Comparison of ENCODE assay signal across 2 cellular contexts in the genomic region with DNA sequence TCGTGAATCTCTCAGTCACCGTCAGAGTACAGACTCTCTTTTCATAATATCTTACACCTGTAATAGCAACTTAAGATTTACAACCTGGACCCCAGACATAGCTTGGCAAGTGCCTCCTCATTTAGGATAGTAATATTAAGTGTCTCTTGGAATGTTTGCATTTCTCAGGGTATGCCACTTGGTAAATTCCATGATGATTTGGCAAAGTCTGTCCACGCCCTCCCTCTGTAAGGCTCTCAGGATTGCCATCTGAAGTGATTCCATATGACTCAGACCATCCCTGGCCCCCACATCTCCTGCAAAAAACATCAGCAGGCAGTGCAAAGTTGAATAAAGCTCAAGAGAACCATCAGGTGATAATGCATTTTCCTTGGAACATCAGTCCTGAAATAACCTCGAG.
TF ChIP-seq lines count a peak whose summit lies in the region.

No MANE protein-coding gene starts in this region.

TF ChIP-seq in SK-N-SH, 30 proteins besides CTCF, POLR2A, EP300 and RAD21:
- TF ChIP-seq, protein P1, sequence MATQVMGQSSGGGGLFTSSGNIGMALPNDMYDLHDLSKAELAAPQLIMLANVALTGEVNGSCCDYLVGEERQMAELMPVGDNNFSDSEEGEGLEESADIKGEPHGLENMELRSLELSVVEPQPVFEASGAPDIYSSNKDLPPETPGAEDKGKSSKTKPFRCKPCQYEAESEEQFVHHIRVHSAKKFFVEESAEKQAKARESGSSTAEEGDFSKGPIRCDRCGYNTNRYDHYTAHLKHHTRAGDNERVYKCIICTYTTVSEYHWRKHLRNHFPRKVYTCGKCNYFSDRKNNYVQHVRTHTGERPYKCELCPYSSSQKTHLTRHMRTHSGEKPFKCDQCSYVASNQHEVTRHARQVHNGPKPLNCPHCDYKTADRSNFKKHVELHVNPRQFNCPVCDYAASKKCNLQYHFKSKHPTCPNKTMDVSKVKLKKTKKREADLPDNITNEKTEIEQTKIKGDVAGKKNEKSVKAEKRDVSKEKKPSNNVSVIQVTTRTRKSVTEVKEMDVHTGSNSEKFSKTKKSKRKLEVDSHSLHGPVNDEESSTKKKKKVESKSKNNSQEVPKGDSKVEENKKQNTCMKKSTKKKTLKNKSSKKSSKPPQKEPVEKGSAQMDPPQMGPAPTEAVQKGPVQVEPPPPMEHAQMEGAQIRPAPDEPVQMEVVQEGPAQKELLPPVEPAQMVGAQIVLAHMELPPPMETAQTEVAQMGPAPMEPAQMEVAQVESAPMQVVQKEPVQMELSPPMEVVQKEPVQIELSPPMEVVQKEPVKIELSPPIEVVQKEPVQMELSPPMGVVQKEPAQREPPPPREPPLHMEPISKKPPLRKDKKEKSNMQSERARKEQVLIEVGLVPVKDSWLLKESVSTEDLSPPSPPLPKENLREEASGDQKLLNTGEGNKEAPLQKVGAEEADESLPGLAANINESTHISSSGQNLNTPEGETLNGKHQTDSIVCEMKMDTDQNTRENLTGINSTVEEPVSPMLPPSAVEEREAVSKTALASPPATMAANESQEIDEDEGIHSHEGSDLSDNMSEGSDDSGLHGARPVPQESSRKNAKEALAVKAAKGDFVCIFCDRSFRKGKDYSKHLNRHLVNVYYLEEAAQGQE (IDR thresholded peaks at IDR 0.05; ENCODE audit: low read depth, low read length): no peak
- TF ChIP-seq NFIC (IDR thresholded peaks at IDR 0.05; ENCODE audit: borderline replicate concordance): no peak
- TF ChIP-seq SMC3 (IDR thresholded peaks at IDR 0.05; ENCODE audit: low read depth, low read length): no peak
- no peak for TF ChIP-seq RXRA (IDR thresholded peaks at IDR 0.05; ENCODE audit: borderline replicate concordance, low read depth)
- TF ChIP-seq FOSL2 (IDR thresholded peaks at IDR 0.05; ENCODE audit: borderline replicate concordance, low read depth): no peak
- no peak for TF ChIP-seq POLR2AphosphoS5 (IDR thresholded peaks at IDR 0.05; ENCODE audit: low read depth, low read length)
- TF ChIP-seq CHD2 (IDR thresholded peaks at IDR 0.05; ENCODE audit: low read length, partially characterized antibody): no peak
- no peak for TF ChIP-seq RCOR1 (IDR thresholded peaks at IDR 0.05; ENCODE audit: low read length)
- TF ChIP-seq EZH2phosphoT487 (IDR thresholded peaks at IDR 0.05; ENCODE audit: borderline replicate concordance, low read depth): no peak
- TF ChIP-seq YY1 (IDR thresholded peaks at IDR 0.05; ENCODE audit: low read depth): no peak
- TF ChIP-seq, protein P2, sequence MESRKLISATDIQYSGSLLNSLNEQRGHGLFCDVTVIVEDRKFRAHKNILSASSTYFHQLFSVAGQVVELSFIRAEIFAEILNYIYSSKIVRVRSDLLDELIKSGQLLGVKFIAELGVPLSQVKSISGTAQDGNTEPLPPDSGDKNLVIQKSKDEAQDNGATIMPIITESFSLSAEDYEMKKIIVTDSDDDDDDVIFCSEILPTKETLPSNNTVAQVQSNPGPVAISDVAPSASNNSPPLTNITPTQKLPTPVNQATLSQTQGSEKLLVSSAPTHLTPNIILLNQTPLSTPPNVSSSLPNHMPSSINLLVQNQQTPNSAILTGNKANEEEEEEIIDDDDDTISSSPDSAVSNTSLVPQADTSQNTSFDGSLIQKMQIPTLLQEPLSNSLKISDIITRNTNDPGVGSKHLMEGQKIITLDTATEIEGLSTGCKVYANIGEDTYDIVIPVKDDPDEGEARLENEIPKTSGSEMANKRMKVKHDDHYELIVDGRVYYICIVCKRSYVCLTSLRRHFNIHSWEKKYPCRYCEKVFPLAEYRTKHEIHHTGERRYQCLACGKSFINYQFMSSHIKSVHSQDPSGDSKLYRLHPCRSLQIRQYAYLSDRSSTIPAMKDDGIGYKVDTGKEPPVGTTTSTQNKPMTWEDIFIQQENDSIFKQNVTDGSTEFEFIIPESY (IDR thresholded peaks at IDR 0.05; ENCODE audit: borderline replicate concordance, low read depth): no peak
- TF ChIP-seq, protein P3, sequence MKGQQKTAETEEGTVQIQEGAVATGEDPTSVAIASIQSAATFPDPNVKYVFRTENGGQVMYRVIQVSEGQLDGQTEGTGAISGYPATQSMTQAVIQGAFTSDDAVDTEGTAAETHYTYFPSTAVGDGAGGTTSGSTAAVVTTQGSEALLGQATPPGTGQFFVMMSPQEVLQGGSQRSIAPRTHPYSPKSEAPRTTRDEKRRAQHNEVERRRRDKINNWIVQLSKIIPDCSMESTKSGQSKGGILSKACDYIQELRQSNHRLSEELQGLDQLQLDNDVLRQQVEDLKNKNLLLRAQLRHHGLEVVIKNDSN (IDR thresholded peaks at IDR 0.05; ENCODE audit: borderline replicate concordance, low read depth): no peak
- TF ChIP-seq MXI1 (IDR thresholded peaks at IDR 0.05; ENCODE audit: low read depth, low read length): no peak
- TF ChIP-seq RFX5 (IDR thresholded peaks at IDR 0.05; ENCODE audit: low read length): no peak
- TF ChIP-seq TEAD4 (IDR thresholded peaks at IDR 0.05; ENCODE audit: borderline replicate concordance, insufficient read depth): no peak
- TF ChIP-seq, protein P4, sequence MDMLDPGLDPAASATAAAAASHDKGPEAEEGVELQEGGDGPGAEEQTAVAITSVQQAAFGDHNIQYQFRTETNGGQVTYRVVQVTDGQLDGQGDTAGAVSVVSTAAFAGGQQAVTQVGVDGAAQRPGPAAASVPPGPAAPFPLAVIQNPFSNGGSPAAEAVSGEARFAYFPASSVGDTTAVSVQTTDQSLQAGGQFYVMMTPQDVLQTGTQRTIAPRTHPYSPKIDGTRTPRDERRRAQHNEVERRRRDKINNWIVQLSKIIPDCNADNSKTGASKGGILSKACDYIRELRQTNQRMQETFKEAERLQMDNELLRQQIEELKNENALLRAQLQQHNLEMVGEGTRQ (IDR thresholded peaks at IDR 0.05; ENCODE audit: borderline replicate concordance, low read depth, low read length): no peak
- TF ChIP-seq, protein P5, sequence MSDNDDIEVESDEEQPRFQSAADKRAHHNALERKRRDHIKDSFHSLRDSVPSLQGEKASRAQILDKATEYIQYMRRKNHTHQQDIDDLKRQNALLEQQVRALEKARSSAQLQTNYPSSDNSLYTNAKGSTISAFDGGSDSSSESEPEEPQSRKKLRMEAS (IDR thresholded peaks at IDR 0.05; ENCODE audit: low read depth): no peak
- no peak for TF ChIP-seq FOXM1 (IDR thresholded peaks at IDR 0.05; ENCODE audit: low read depth)
- TF ChIP-seq TCF12 (IDR thresholded peaks at IDR 0.05): no peak

TF ChIP-seq in SK-N-SH treated with all-trans-retinoic acid at 6 μM for 48 hours, 23 proteins besides CTCF, POLR2A, EP300 and RAD21 (continued from another document):
- TF ChIP-seq, protein P6, sequence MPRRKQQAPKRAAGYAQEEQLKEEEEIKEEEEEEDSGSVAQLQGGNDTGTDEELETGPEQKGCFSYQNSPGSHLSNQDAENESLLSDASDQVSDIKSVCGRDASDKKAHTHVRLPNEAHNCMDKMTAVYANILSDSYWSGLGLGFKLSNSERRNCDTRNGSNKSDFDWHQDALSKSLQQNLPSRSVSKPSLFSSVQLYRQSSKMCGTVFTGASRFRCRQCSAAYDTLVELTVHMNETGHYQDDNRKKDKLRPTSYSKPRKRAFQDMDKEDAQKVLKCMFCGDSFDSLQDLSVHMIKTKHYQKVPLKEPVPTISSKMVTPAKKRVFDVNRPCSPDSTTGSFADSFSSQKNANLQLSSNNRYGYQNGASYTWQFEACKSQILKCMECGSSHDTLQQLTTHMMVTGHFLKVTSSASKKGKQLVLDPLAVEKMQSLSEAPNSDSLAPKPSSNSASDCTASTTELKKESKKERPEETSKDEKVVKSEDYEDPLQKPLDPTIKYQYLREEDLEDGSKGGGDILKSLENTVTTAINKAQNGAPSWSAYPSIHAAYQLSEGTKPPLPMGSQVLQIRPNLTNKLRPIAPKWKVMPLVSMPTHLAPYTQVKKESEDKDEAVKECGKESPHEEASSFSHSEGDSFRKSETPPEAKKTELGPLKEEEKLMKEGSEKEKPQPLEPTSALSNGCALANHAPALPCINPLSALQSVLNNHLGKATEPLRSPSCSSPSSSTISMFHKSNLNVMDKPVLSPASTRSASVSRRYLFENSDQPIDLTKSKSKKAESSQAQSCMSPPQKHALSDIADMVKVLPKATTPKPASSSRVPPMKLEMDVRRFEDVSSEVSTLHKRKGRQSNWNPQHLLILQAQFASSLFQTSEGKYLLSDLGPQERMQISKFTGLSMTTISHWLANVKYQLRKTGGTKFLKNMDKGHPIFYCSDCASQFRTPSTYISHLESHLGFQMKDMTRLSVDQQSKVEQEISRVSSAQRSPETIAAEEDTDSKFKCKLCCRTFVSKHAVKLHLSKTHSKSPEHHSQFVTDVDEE (CRISPR knock-in tag; IDR thresholded peaks at IDR 0.05): no peak
